Comparison of ENCODE assay signal across 19 cellular contexts in the genomic region with DNA sequence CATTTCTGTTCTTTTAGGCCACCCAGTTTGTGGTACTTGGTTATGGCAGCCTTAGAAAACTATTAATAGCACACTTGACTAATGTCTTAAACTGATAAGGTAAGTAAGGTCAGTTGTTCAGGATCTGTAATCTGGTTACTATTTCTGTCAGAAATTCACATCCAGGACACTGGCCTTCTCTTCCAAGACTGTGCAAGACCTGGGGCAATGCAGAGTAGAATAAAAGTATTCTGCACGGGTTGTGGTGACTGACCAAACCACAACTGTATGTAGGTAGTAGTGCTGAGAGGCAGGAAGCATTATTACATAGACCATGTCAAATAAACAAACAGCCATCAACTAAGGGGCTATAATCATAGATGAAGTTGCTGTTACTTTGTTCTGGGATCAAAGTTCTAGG.
"Had no signal": no experiment of that assay in that cellular context is flagged by ENCODE, and none has a peak within 500 bp of the region (broad histone marks: within the 10 kb centered on the region; RNA-seq: fewer than 3 reads in every experiment).

No MANE protein-coding gene starts in this region.

- H3K27ac ChIP-seq: brain microvascular endothelial cell, esophagus squamous epithelium, foreskin keratinocyte, pancreas, tibial artery had no signal

- ATAC-seq: activated CD8-positive, alpha-beta memory T cell treated with anti-CD3 and anti-CD28 coated beads, Interleukin-2, amount 10 ng/mL, durations not matched to agents 7 days and 5 days; activated naive CD4-positive, alpha-beta T cell treated with anti-CD3 and anti-CD28 coated beads, Interleukin-2, amount 50 U/mL, for 72 hours; foreskin keratinocyte; left lobe of liver; pancreas; stimulated activated effector memory CD8-positive, alpha-beta T cell treated with anti-CD3 and anti-CD28 coated beads, Interleukin-12 subunit alpha, Interleukin-12 subunit beta, amount 100 ng/mL, for 72 hours had no signal

- H3K27me3 Mint-ChIP-seq: activated CD8-positive, alpha-beta memory T cell treated with anti-CD3 and anti-CD28 coated beads, Interleukin-2, amount 10 ng/mL, durations not matched to agents 7 days and 5 days; activated T-cell treated with anti-CD3 and anti-CD28 coated beads, Interleukin-2, amount 50 U/mL, for 24 hours had no signal

- H3K4me1 ChIP-seq: esophagus squamous epithelium, foreskin keratinocyte, pancreas had no signal

- H3K36me3 ChIP-seq: brain microvascular endothelial cell, esophagus squamous epithelium, pancreas, tibial artery had no signal

- H3K4me3 Mint-ChIP-seq: activated CD8-positive, alpha-beta memory T cell treated with anti-CD3 and anti-CD28 coated beads, Interleukin-2, amount 10 ng/mL, durations not matched to agents 7 days and 5 days; activated T-cell treated with anti-CD3 and anti-CD28 coated beads, Interleukin-2, amount 50 U/mL, for 24 hours; neural crest cell; stimulated activated effector memory CD8-positive, alpha-beta T cell treated with anti-CD3 and anti-CD28 coated beads, Interleukin-12 subunit alpha, Interleukin-12 subunit beta, amount 100 ng/mL, for 72 hours had no signal

- H3K27me3 ChIP-seq: brain microvascular endothelial cell, esophagus squamous epithelium, foreskin keratinocyte, pancreas, tibial artery had no signal

- H3K27ac Mint-ChIP-seq: activated CD8-positive, alpha-beta memory T cell treated with anti-CD3 and anti-CD28 coated beads, Interleukin-2, amount 10 ng/mL, durations not matched to agents 7 days and 5 days; activated naive CD4-positive, alpha-beta T cell treated with anti-CD3 and anti-CD28 coated beads, Interleukin-2, amount 50 U/mL, for 72 hours; activated T-cell treated with anti-CD3 and anti-CD28 coated beads, Interleukin-2, amount 50 U/mL, for 24 hours; stimulated activated effector memory CD8-positive, alpha-beta T cell treated with anti-CD3 and anti-CD28 coated beads, Interleukin-12 subunit alpha, Interleukin-12 subunit beta, amount 100 ng/mL, for 72 hours had no signal

- DNase-seq: activated CD4-positive, alpha-beta T cell treated with anti-CD3 and anti-CD28 coated beads, Interleukin-2, amount 50 U/mL, for 4 hours; activated CD4-positive, CD25-positive, alpha-beta regulatory T cell treated with anti-CD3 and anti-CD28 coated beads, Interleukin-2, amount 50 U/mL, for 72 hours; activated CD8-positive, alpha-beta memory T cell treated with anti-CD3 and anti-CD28 coated beads, Interleukin-2, amount 10 ng/mL, durations not matched to agents 7 days and 5 days; activated effector memory CD4-positive, alpha-beta T cell treated with Interleukin-2 at 50 U/mL for 16 hours; activated T-cell treated with anti-CD3 and anti-CD28 coated beads, Interleukin-2, amount 50 U/mL, for 24 hours; amygdala; brain microvascular endothelial cell; esophagus squamous epithelium; foreskin keratinocyte; head of caudate nucleus; pancreas; retina; small intestine; SW 1271; tibial artery had no signal

- H3K9me3 Mint-ChIP-seq: neural crest cell had no signal

- H3K4me1 Mint-ChIP-seq: stimulated activated effector memory CD8-positive, alpha-beta T cell treated with anti-CD3 and anti-CD28 coated beads, Interleukin-12 subunit alpha, Interleukin-12 subunit beta, amount 100 ng/mL, for 72 hours had no signal

- H3K9me3 ChIP-seq: pancreas had no signal

- H3K4me3 ChIP-seq: esophagus squamous epithelium, pancreas, tibial artery had no signal

- H3K36me3 Mint-ChIP-seq: activated CD8-positive, alpha-beta memory T cell treated with anti-CD3 and anti-CD28 coated beads, Interleukin-2, amount 10 ng/mL, durations not matched to agents 7 days and 5 days; stimulated activated effector memory CD8-positive, alpha-beta T cell treated with anti-CD3 and anti-CD28 coated beads, Interleukin-12 subunit alpha, Interleukin-12 subunit beta, amount 100 ng/mL, for 72 hours had no signal
